ENCODE assay signal across 1 cellular context in the genomic region with DNA sequence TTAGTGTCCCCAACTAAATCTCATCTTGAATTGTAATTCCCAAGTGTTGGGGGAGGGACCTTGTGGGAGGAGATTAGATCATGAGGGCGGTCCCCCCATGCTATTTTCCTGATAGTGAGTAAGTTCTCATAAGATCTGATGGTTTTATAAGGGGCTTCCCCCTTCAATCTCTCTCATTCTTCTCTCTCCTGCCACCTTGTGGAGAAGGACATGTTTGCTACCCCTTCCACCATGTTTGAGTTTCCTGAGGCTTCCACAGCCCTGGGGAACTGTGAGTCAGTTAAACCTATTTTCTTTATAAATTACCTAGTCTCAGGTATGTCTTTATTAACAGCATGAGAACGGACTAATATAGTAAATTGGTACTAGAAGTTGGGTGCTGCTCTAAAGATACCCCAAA.
TF ChIP-seq lines count a peak whose summit lies in the region.

No MANE protein-coding gene starts in this region.

TF ChIP-seq in GM12878, 131 proteins besides CTCF, POLR2A, EP300 and RAD21 (continued from another document):
- TF ChIP-seq, protein P1, sequence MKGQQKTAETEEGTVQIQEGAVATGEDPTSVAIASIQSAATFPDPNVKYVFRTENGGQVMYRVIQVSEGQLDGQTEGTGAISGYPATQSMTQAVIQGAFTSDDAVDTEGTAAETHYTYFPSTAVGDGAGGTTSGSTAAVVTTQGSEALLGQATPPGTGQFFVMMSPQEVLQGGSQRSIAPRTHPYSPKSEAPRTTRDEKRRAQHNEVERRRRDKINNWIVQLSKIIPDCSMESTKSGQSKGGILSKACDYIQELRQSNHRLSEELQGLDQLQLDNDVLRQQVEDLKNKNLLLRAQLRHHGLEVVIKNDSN (IDR thresholded peaks at IDR 0.05; ENCODE audit: borderline replicate concordance, extremely low read length, insufficient read depth, low read depth, low read length), result no peak
- TF ChIP-seq POLR2AphosphoS2 (IDR thresholded peaks at IDR 0.05; ENCODE audit: low read depth, low read length), result no peak
- TF ChIP-seq, protein P2, sequence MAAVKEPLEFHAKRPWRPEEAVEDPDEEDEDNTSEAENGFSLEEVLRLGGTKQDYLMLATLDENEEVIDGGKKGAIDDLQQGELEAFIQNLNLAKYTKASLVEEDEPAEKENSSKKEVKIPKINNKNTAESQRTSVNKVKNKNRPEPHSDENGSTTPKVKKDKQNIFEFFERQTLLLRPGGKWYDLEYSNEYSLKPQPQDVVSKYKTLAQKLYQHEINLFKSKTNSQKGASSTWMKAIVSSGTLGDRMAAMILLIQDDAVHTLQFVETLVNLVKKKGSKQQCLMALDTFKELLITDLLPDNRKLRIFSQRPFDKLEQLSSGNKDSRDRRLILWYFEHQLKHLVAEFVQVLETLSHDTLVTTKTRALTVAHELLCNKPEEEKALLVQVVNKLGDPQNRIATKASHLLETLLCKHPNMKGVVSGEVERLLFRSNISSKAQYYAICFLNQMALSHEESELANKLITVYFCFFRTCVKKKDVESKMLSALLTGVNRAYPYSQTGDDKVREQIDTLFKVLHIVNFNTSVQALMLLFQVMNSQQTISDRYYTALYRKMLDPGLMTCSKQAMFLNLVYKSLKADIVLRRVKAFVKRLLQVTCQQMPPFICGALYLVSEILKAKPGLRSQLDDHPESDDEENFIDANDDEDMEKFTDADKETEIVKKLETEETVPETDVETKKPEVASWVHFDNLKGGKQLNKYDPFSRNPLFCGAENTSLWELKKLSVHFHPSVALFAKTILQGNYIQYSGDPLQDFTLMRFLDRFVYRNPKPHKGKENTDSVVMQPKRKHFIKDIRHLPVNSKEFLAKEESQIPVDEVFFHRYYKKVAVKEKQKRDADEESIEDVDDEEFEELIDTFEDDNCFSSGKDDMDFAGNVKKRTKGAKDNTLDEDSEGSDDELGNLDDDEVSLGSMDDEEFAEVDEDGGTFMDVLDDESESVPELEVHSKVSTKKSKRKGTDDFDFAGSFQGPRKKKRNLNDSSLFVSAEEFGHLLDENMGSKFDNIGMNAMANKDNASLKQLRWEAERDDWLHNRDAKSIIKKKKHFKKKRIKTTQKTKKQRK (IDR thresholded peaks at IDR 0.05; ENCODE audit: low read depth, low read length), result no peak
- no peak for TF ChIP-seq MEF2A (IDR thresholded peaks at IDR 0.05; ENCODE audit: insufficient read depth, low read depth, low read length)
- TF ChIP-seq POLR2AphosphoS5 (IDR thresholded peaks at IDR 0.05; ENCODE audit: low read length), result no peak
- no peak for TF ChIP-seq SIN3A (IDR thresholded peaks at IDR 0.05; ENCODE audit: low read depth, low read length)
- peak; percentile 21; the same call in 1 of the 2 replicates for TF ChIP-seq SMC3 (IDR thresholded peaks at IDR 0.05; ENCODE audit: borderline replicate concordance, low read length)
